24 cellular contexts compared by ENCODE assay signal in the genomic region with DNA sequence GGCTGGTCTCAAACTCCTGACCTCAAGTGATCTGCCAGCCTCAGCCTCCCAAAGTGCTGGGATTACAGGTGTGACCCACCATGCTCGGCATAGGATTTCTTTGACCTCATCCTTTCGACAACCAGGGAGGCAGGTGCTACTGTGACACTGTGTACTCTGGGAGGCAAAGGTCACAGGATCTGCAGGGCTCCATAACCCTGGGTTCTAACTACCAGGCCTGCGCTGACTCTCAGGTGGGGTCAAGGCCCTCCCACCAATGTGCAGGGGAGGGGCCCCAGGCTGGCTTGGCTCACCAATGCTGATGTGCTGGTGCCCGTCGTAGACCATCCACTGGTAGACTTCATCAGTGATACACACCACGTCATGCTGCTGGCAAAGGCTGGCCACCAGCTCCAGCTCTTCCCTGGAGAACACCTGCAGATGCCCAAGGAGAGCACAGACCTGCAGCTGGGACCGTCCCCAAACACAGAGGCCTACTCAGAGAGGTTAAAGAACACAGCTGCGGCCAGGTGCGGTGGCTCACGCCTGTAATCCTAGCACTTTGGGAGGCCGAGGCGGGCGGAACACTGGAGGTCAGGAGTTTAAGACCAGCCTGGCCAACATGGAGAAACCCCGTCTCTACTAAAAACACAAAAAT.
"Had no signal": no experiment of that assay in that cellular context is flagged by ENCODE, and none has a peak within 500 bp of the region (broad histone marks: within the 10 kb centered on the region; RNA-seq: fewer than 3 reads in every experiment).

No MANE protein-coding gene starts in this region.

- DNase-seq: activated CD4-positive, alpha-beta T cell treated with anti-CD3 and anti-CD28 coated beads for 48 hours; activated CD4-positive, alpha-beta T cell treated with anti-CD3 and anti-CD28 coated beads, Interleukin-2, amount 50 U/mL, for 4 hours; activated CD4-positive, CD25-positive, alpha-beta regulatory T cell treated with anti-CD3 and anti-CD28 coated beads, Interleukin-2, amount 50 U/mL, for 72 hours; activated effector memory CD4-positive, alpha-beta T cell treated with anti-CD3 and anti-CD28 coated beads, Interleukin-2, amount 50 U/mL, for 16 hours; activated naive CD4-positive, alpha-beta T cell treated with Interleukin-2 at 50 U/mL for 16 hours; activated naive CD8-positive, alpha-beta T cell treated with anti-CD3 and anti-CD28 coated beads for 36 hours; activated T-cell treated with anti-CD3 and anti-CD28 coated beads, Interleukin-2, amount 50 U/mL, for 4 hours; brain microvascular endothelial cell; cerebellar nuclear complex; NCI-H1092; NCI-H1417; NCI-H1930; NCI-H2107; NCI-H2171 treated with DMSO at 0.1 percent for 48 hours; NCI-H226; NCI-H526 treated with DMSO at 0.1 percent for 48 hours; NK-92 treated with Interleukin-12 subunit alpha and Interleukin-12 subunit beta, amount 100 ng/mL, for 24 hours; OCI-M1; RPMI8226; SHP77; SW 1271 had no signal

- H3K9me3 ChIP-seq: SJSA1 had no signal

- H3K36me3 ChIP-seq: brain microvascular endothelial cell had no signal

- H3K27me3 ChIP-seq: brain microvascular endothelial cell, SJSA1 had no signal

- ATAC-seq: activated T-cell treated with anti-CD3 and anti-CD28 coated beads, Interleukin-2, amount 50 U/mL, for 4 hours; Panc1; SK-N-SH treated with all-trans-retinoic acid at 6 μM for 48 hours had no signal

- H3K27ac ChIP-seq: brain microvascular endothelial cell, SJSA1 had no signal

- H3K4me1 ChIP-seq: SJSA1 had no signal

- H3K4me3 ChIP-seq: SJSA1 had no signal
